Comparison of ENCODE assay signal across 23 cellular contexts in the genomic region with DNA sequence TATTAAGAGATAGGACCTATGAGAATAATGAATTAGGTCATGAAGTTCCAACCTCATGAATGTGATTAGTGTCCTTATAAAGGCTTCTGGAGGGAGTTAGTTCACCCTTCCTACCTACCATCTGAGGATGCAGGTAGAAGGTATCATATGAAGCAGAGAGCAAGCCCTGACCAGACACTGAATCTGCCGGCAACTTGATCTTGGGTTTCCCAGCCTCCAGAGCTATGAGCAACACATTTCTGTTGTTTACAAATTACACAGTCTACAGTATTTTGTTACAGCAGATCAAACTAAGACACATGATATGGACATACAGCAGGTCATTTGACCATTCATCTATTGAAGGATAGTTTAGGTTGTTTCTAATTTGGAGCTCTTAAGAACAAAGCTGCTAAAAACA.
"Had no signal": no experiment of that assay in that cellular context is flagged by ENCODE, and none has a peak within 500 bp of the region (broad histone marks: within the 10 kb centered on the region; RNA-seq: fewer than 3 reads in every experiment).

No MANE protein-coding gene starts in this region.

- FAIRE-seq: RCC 7860 had no signal

- H3K27me3 ChIP-seq: SJSA1 had no signal

- H3K9me3 ChIP-seq: SJSA1 had no signal

- DNase-seq: activated CD4-positive, alpha-beta T cell treated with anti-CD3 and anti-CD28 coated beads for 4 hours; activated CD8-positive, alpha-beta memory T cell treated with anti-CD3 and anti-CD28 coated beads, Interleukin-2, amount 50 U/mL, for 4 hours; activated CD8-positive, alpha-beta T cell treated with anti-CD3 and anti-CD28 coated beads for 36 hours; activated gamma-delta T cell treated with Interleukin-2 at 50 U/mL for 16 hours; activated naive CD4-positive, alpha-beta T cell treated with anti-CD3 and anti-CD28 coated beads, Interleukin-2, amount 10 ng/mL, durations not matched to agents 7 days and 5 days; activated naive CD8-positive, alpha-beta T cell treated with anti-CD3 and anti-CD28 coated beads for 36 hours; activated T-cell treated with anti-CD3 and anti-CD28 coated beads, Interleukin-2, amount 50 U/mL, for 72 hours; caudate nucleus; Karpas-422; NCI-H1105 treated with DMSO at 0.1 percent for 48 hours; NCI-H1436 treated with DMSO at 0.1 percent for 48 hours; NCI-H187; NCI-H2107; NCI-H345; NCI-H510A; NCI-H526 treated with DMSO at 0.1 percent for 48 hours; NCI-H82; PC-3; SHP77 had no signal

- H3K27ac ChIP-seq: coronary artery, SJSA1 had no signal

- H3K4me1 ChIP-seq: SJSA1 had no signal

- H3K36me3 ChIP-seq: SJSA1 had no signal

- H3K4me3 ChIP-seq: coronary artery, SJSA1 had no signal

- ATAC-seq: activated CD4-positive, CD25-positive, alpha-beta regulatory T cell treated with anti-CD3 and anti-CD28 coated beads, Interleukin-2, amount 50 U/mL, for 24 hours; activated CD8-positive, alpha-beta T cell treated with anti-CD3 and anti-CD28 coated beads for 36 hours; activated T-cell treated with anti-CD3 and anti-CD28 coated beads, Interleukin-2, amount 50 U/mL, for 72 hours; PC-3 had no signal
